ENCODE assay signal across 15 cellular contexts in the genomic region with DNA sequence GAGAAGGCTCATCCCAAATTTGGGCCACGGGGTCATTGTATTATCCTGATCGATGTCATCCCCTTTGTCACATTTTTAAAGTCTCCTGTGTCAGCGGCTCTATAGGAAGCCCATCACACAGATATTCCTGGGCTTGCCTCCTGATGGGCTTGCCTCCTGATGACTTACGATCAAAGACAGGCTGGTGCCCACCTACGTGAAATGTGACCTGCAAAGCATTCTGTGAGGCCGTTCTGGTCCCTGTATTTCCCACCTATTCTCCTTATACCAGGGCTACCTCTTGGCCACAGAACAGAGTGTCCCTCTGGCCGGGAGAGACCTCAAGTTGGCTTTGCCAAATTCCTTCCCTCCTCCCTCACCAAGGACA.
"Had no signal": no experiment of that assay in that cellular context is flagged by ENCODE, and none has a peak within 500 bp of the region (broad histone marks: within the 10 kb centered on the region; RNA-seq: fewer than 3 reads in every experiment).

No MANE protein-coding gene starts in this region.

- H3K27ac ChIP-seq: breast epithelium, colonic mucosa, right lobe of liver, upper lobe of right lung had no signal

- H3K27me3 ChIP-seq: breast epithelium, colonic mucosa, right lobe of liver, upper lobe of right lung had no signal

- H3K4me3 ChIP-seq: breast epithelium, colonic mucosa, right lobe of liver, upper lobe of right lung had no signal

- H3K27me3 Mint-ChIP-seq: activated naive CD8-positive, alpha-beta T cell treated with anti-CD3 and anti-CD28 coated beads for 36 hours had no signal

- H3K4me1 Mint-ChIP-seq: activated CD8-positive, alpha-beta memory T cell treated with anti-CD3 and anti-CD28 coated beads, Interleukin-2, amount 10 ng/mL, durations not matched to agents 7 days and 5 days; activated naive CD8-positive, alpha-beta T cell treated with anti-CD3 and anti-CD28 coated beads for 36 hours; naive thymus-derived CD8-positive, alpha-beta T cell had no signal

- H3K9me3 ChIP-seq: breast epithelium, colonic mucosa, right lobe of liver, upper lobe of right lung had no signal

- DNase-seq: activated effector memory CD4-positive, alpha-beta T cell treated with anti-CD3 and anti-CD28 coated beads, Interleukin-2, amount 50 U/mL, for 16 hours; activated naive CD8-positive, alpha-beta T cell treated with anti-CD3 and anti-CD28 coated beads for 36 hours; activated T-cell treated with anti-CD3 and anti-CD28 coated beads, Interleukin-2, amount 50 U/mL, for 4 hours; effector CD4-positive, alpha-beta T cell; foreskin melanocyte; kidney; midbrain; naive thymus-derived CD8-positive, alpha-beta T cell; right lobe of liver; stimulated activated CD4-positive, alpha-beta T cell treated with anti-CD3 and anti-CD28 coated beads, Interleukin-12 subunit alpha, Interleukin-12 subunit beta, amount 100 ng/mL, for 4 hours; upper lobe of right lung had no signal

- H3K36me3 ChIP-seq: breast epithelium, colonic mucosa, right lobe of liver, upper lobe of right lung had no signal

- FAIRE-seq: kidney had no signal

- H3K4me1 ChIP-seq: breast epithelium, colonic mucosa had no signal

- H3K9me3 Mint-ChIP-seq: activated naive CD8-positive, alpha-beta T cell treated with anti-CD3 and anti-CD28 coated beads for 36 hours; activated T-cell treated with anti-CD3 and anti-CD28 coated beads, Interleukin-2, amount 50 U/mL, for 4 hours; naive thymus-derived CD8-positive, alpha-beta T cell; stimulated activated naive CD8-positive, alpha-beta T cell treated with anti-CD3 and anti-CD28 coated beads, Interleukin-15, Interleukin-2, amounts not matched to agents 100 ng/mL and 50 ng/mL, for 24 hours had no signal

- H3K27ac Mint-ChIP-seq: activated CD8-positive, alpha-beta memory T cell treated with anti-CD3 and anti-CD28 coated beads, Interleukin-2, amount 10 ng/mL, durations not matched to agents 7 days and 5 days; activated naive CD8-positive, alpha-beta T cell treated with anti-CD3 and anti-CD28 coated beads for 36 hours; stimulated activated naive CD8-positive, alpha-beta T cell treated with anti-CD3 and anti-CD28 coated beads, Interleukin-15, Interleukin-2, amounts not matched to agents 100 ng/mL and 50 ng/mL, for 24 hours had no signal

- H3K4me3 Mint-ChIP-seq: activated CD8-positive, alpha-beta memory T cell treated with anti-CD3 and anti-CD28 coated beads, Interleukin-2, amount 10 ng/mL, durations not matched to agents 7 days and 5 days; activated naive CD8-positive, alpha-beta T cell treated with anti-CD3 and anti-CD28 coated beads for 36 hours; activated T-cell treated with anti-CD3 and anti-CD28 coated beads, Interleukin-2, amount 50 U/mL, for 4 hours; naive thymus-derived CD8-positive, alpha-beta T cell; stimulated activated naive CD8-positive, alpha-beta T cell treated with anti-CD3 and anti-CD28 coated beads, Interleukin-15, Interleukin-2, amounts not matched to agents 100 ng/mL and 50 ng/mL, for 24 hours had no signal

- H3K36me3 Mint-ChIP-seq: activated CD8-positive, alpha-beta memory T cell treated with anti-CD3 and anti-CD28 coated beads, Interleukin-2, amount 10 ng/mL, durations not matched to agents 7 days and 5 days; activated naive CD8-positive, alpha-beta T cell treated with anti-CD3 and anti-CD28 coated beads for 36 hours; naive thymus-derived CD8-positive, alpha-beta T cell had no signal
